ENCODE assay signal across 13 cellular contexts in genomic region chr15:31489281-31489680, GRCh38.
A peak's percentile ranks its signal among the peaks of the same experiment; 100 is the strongest.
DNase-seq lines count a peak whose midpoint lies in the region; ATAC-seq, FAIRE-seq and TF ChIP-seq lines count a peak whose summit lies in the region.
"Had no signal": no experiment of that assay in that cellular context is flagged by ENCODE, and none has a peak within 500 bp of the region (broad histone marks: within the 10 kb centered on the region; RNA-seq: fewer than 3 reads in every experiment).

No MANE protein-coding gene starts in this region.

- ATAC-seq in heart left ventricle, result no peak
- no peak for ATAC-seq in lung (ENCODE audit: insufficient read depth, low FRiP score)
- no peak for ATAC-seq in upper lobe of right lung

- no peak overlapping the region for H3K4me3 ChIP-seq in left ventricle myocardium inferior
- no peak overlapping the region for H3K4me3 ChIP-seq in heart left ventricle
- no peak overlapping the region for H3K4me3 ChIP-seq in astrocyte (ENCODE audit: insufficient read depth, low read depth, low read length)
- H3K4me3 ChIP-seq in lung, result no peak overlapping the region
- no peak overlapping the region for H3K4me3 ChIP-seq in upper lobe of right lung
- H3K4me3 ChIP-seq: GM12878, pancreas had no signal

- DNase-seq in left ventricle myocardium inferior, result no peak
- no peak for DNase-seq in heart left ventricle
- DNase-seq in astrocyte (ENCODE audit: low read depth), result no peak
- DNase-seq in lung (ENCODE audit: low spot score), result peak; percentile 22
- DNase-seq in upper lobe of right lung, result peak; percentile 41
- no peak for DNase-seq in OCI-M2 (lab: John Stamatoyannopoulos, UW; ENCODE audit: unreplicated experiment)
- no peak for DNase-seq in GM10248 (ENCODE audit: extremely low spot score)
- no peak for DNase-seq in NCI-H187 treated with DMSO at 0.1 percent for 48 hours (lab: John Stamatoyannopoulos, UW)

- peaks cover 3% of the 10 kb centered on the region for H3K36me3 Mint-ChIP-seq in astrocyte (ENCODE audit: low read depth, unreplicated experiment)

- no peak overlapping the region for H3K27ac Mint-ChIP-seq in astrocyte (ENCODE audit: unreplicated experiment)

- H3K9ac ChIP-seq in astrocyte (ENCODE audit: low read length), result no peak overlapping the region

- CTCF ChIA-PET in GM10248 (lab: Yijun Ruan, JAX), result interaction anchor here (0.7 to 10.7 kb wide), 50 partner anchors 11 to 661 kb away, joined by 3 to 251 read pairs (median 5); partner anchors contain the start of genes KLF13 and MTMR10

- H3K4me1 Mint-ChIP-seq in astrocyte (ENCODE audit: low read depth, unreplicated experiment), result peaks cover 11% of the 10 kb centered on the region

- FAIRE-seq in astrocyte (lab: Jason Lieb, UNC), result no peak
- FAIRE-seq: G401.6 had no signal

- no peak for TF ChIP-seq POLR2A in heart left ventricle (IDR thresholded peaks at IDR 0.05)

- peaks cover 13% of the 10 kb centered on the region for H3K9me3 Mint-ChIP-seq in astrocyte (ENCODE audit: unreplicated experiment)

- peak overlapping the region; percentile 20 for H3K27ac ChIP-seq in left ventricle myocardium inferior (replicated peaks)
- H3K27ac ChIP-seq in heart left ventricle, result peak overlapping the region in 4 of 12 donors; percentile 1 to 33 (median 30)
- no peak overlapping the region for H3K27ac ChIP-seq in astrocyte (ENCODE audit: low read depth, low read length)
- peak overlapping the region in 1 of 2 donors; percentile 58 for H3K27ac ChIP-seq in lung (ENCODE audit: low read depth in 1 of 2, low read length in 1 of 2)
- H3K27ac ChIP-seq in upper lobe of right lung, result peak overlapping the region; percentile 55
- H3K27ac ChIP-seq: C4-2B, foreskin keratinocyte, pancreas had no signal

- H4K20me1 ChIP-seq in astrocyte (ENCODE audit: insufficient read depth, low read length), result no peaks in the 10 kb centered on the region

- no peak overlapping the region for H3K4me3 Mint-ChIP-seq in astrocyte (ENCODE audit: unreplicated experiment)

- no peaks in the 10 kb centered on the region for H3K79me2 ChIP-seq in astrocyte (ENCODE audit: insufficient read depth, low read length)

- peak overlapping the region; percentile 54 for H3K4me2 ChIP-seq in astrocyte (ENCODE audit: low read length)

- peaks cover 19% of the 10 kb centered on the region for H3K27me3 Mint-ChIP-seq in astrocyte (ENCODE audit: low read depth, unreplicated experiment)

- WGBS in heart left ventricle, 4 donors, result 69 to 98% (median 85%) methylated on average over 2 of the region's 2 CpGs
- WGBS in lung, 2 donors, result 89 to 94% methylated on average over 2 of the region's 2 CpGs

- H3K36me3 ChIP-seq in left ventricle myocardium inferior (no peaks in the 10 kb centered on the region), heart left ventricle (no peaks in the 10 kb centered on the region), astrocyte (ENCODE audit: insufficient read depth, low read length) (no peaks in the 10 kb centered on the region), lung (ENCODE audit: control insufficient read depth in 2 of 2, insufficient read depth in 2 of 2, low read length in 2 of 2) (no peaks in the 10 kb centered on the region), upper lobe of right lung (no peaks in the 10 kb centered on the region)
- H3K36me3 ChIP-seq: pancreas had no signal

- H2AFZ ChIP-seq in astrocyte (ENCODE audit: low read depth, low read length), result no peak overlapping the region

- TF ChIP-seq CTCF in left ventricle myocardium inferior (IDR thresholded peaks at IDR 0.05; ENCODE audit: borderline replicate concordance) (no peak), heart left ventricle (IDR thresholded peaks at IDR 0.05) (no peak), astrocyte (IDR thresholded peaks at IDR 0.05; ENCODE audit: insufficient read depth, low read depth, low read length) (no peak), lung (IDR thresholded peaks at IDR 0.05; ENCODE audit: control extremely low read depth, extremely low read depth) (no peak), upper lobe of right lung (IDR thresholded peaks at IDR 0.05) (no peak), GM10248 (IDR thresholded peaks at IDR 0.05; ENCODE audit: control extremely low read depth, extremely low read depth, low read depth, missing control alignments) (no peak)

- peaks cover 26% of the 10 kb centered on the region for H3K9me3 ChIP-seq in left ventricle myocardium inferior (replicated peaks)
- peaks cover 0 to 33% (median 5%) of the 10 kb centered on the region in 12 donors for H3K9me3 ChIP-seq in heart left ventricle
- no peaks in the 10 kb centered on the region for H3K9me3 ChIP-seq in astrocyte (ENCODE audit: insufficient read depth, low read depth, low read length)
- peaks cover 0 to 4% of the 10 kb centered on the region in 2 donors for H3K9me3 ChIP-seq in lung (ENCODE audit: control insufficient read depth in 2 of 2, insufficient read depth in 1 of 2, low read length in 1 of 2)
- H3K9me3 ChIP-seq in upper lobe of right lung, result no peaks in the 10 kb centered on the region
- H3K9me3 ChIP-seq: pancreas had no signal

- peaks cover 27% of the 10 kb centered on the region for H3K4me1 ChIP-seq in left ventricle myocardium inferior
- peaks cover 0 to 26% (median 17%) of the 10 kb centered on the region in 12 donors for H3K4me1 ChIP-seq in heart left ventricle
- H3K4me1 ChIP-seq in astrocyte (ENCODE audit: insufficient read depth, low read length), result peaks cover 15% of the 10 kb centered on the region
- peaks cover 0 to 13% of the 10 kb centered on the region in 2 donors for H3K4me1 ChIP-seq in lung (ENCODE audit: control insufficient read depth in 2 of 2, insufficient read depth in 2 of 2, low read length in 2 of 2)
- peaks cover 20% of the 10 kb centered on the region for H3K4me1 ChIP-seq in upper lobe of right lung

- intact Hi-C loops in left ventricle myocardium inferior (cut with micrococcal nuclease) (loop anchor here (5.0 to 10.0 kb wide), 2 partner anchors 54 to 287 kb away; no protein-coding TSS in a partner anchor), heart left ventricle (cut with DNase I) (loop anchor here (2.0 to 10.0 kb wide), 22 partner anchors 47 to 824 kb away; partner anchors contain the start of genes KLF13 (in 4 of the 10), MTMR10 (in 1 of the 10) and OTUD7A (in 1 of the 10)), upper lobe of right lung (cut with DNase I) (loop anchor here (5.0 kb wide), 1 partner anchor 287 kb away; no protein-coding TSS in a partner anchor)

- POLR2A ChIA-PET in GM10248 (lab: Yijun Ruan, JAX), result no interaction called here

- H3K27me3 ChIP-seq in left ventricle myocardium inferior (ENCODE audit: low read depth), result peaks cover under 1% of the 10 kb centered on the region
- H3K27me3 ChIP-seq in heart left ventricle, result peaks cover 0 to 6% (median 0%) of the 10 kb centered on the region in 9 donors
- H3K27me3 ChIP-seq in astrocyte (ENCODE audit: insufficient read depth, low read length), result no peaks in the 10 kb centered on the region
- H3K27me3 ChIP-seq in lung (ENCODE audit: control insufficient read depth, insufficient read depth), result no peaks in the 10 kb centered on the region
- H3K27me3 ChIP-seq in upper lobe of right lung, result no peaks in the 10 kb centered on the region
- H3K27me3 ChIP-seq: pancreas had no signal

Comparison
In these comparisons a context has a peak if more than half of its experiments do, and no peak if none do; other contexts are left out.
1. DNase-seq: peak in lung (single experiment) and upper lobe of right lung (single experiment); none in left ventricle myocardium inferior (single experiment), heart left ventricle (0 of 5), astrocyte (single experiment), OCI-M2 (single experiment), GM10248 (single experiment) and NCI-H187 treated with DMSO at 0.1 percent for 48 hours (single experiment).